In genomic region chr2:159131882-159132281, GRCh38 we compare ENCODE assay signal across 10 cellular contexts.
DNase-seq lines count a peak whose midpoint lies in the region; ATAC-seq, FAIRE-seq and TF ChIP-seq lines count a peak whose summit lies in the region.
"Had no signal": no experiment of that assay in that cellular context is flagged by ENCODE, and none has a peak within 500 bp of the region (broad histone marks: within the 10 kb centered on the region; RNA-seq: fewer than 3 reads in every experiment).

No MANE protein-coding gene starts in this region.

- intact Hi-C loops in right cardiac atrium (cut with DNase I) (loop anchor here in 1 of 4 donors (5.0 kb wide), 1 partner anchor 230 kb away; no protein-coding TSS in a partner anchor), gastrocnemius medialis (cut with DNase I; ENCODE audit: low total_unique reads) (no loop called here)
- intact Hi-C loops in naive thymus-derived CD4-positive, alpha-beta T cell (cut with micrococcal nuclease) = no loop called here
- intact Hi-C loops in activated CD8-positive, alpha-beta T cell treated with anti-CD3 and anti-CD28 coated beads for 36 hours (cut with micrococcal nuclease) = no loop called here

- H3K4me2 ChIP-seq in astrocyte (ENCODE audit: low read length) = peak overlapping the region; percentile 41
- H3K4me2 ChIP-seq in smooth muscle cell = peak overlapping the region; percentile 69

- H3K36me3 Mint-ChIP-seq in astrocyte (ENCODE audit: low read depth, unreplicated experiment) = peaks cover 9% of the 10 kb centered on the region
- no peaks in the 10 kb centered on the region for H3K36me3 Mint-ChIP-seq in naive thymus-derived CD4-positive, alpha-beta T cell
- no peaks in the 10 kb centered on the region for H3K36me3 Mint-ChIP-seq in activated CD8-positive, alpha-beta T cell treated with anti-CD3 and anti-CD28 coated beads for 36 hours (ENCODE audit: low read depth)
- H3K36me3 Mint-ChIP-seq: stimulated activated naive B cell treated with anti-CD40 and anti-IgM and Interleukin-4, amounts not matched to agents 10 μg/mL and 1 μg/mL and 100 μg/mL, for 72 hours had no signal

- no peaks in the 10 kb centered on the region for H3K27me3 ChIP-seq in astrocyte (ENCODE audit: insufficient read depth, low read length)
- no peaks in the 10 kb centered on the region for H3K27me3 ChIP-seq in right cardiac atrium (ENCODE audit: control insufficient read depth, insufficient read depth)
- no peaks in the 10 kb centered on the region for H3K27me3 ChIP-seq in smooth muscle cell (ENCODE audit: low read depth)
- H3K27me3 ChIP-seq in gastrocnemius medialis = no peaks in the 10 kb centered on the region
- no peaks in the 10 kb centered on the region for H3K27me3 ChIP-seq in naive thymus-derived CD4-positive, alpha-beta T cell (ENCODE audit: control insufficient read depth in 2 of 2, insufficient read depth in 2 of 2, low read length in 2 of 2)

- H3F3A ChIP-seq in smooth muscle cell (ENCODE audit: low read depth) = peaks cover 24% of the 10 kb centered on the region

- H3K36me3 ChIP-seq in astrocyte (ENCODE audit: insufficient read depth, low read length) (no peaks in the 10 kb centered on the region), smooth muscle cell (ENCODE audit: low read depth) (no peaks in the 10 kb centered on the region), gastrocnemius medialis (no peaks in the 10 kb centered on the region)
- no peaks in the 10 kb centered on the region for H3K36me3 ChIP-seq in naive thymus-derived CD4-positive, alpha-beta T cell (ENCODE audit: control insufficient read depth in 2 of 3, insufficient read depth in 3 of 3, low read length in 3 of 3)

- H3K27ac Mint-ChIP-seq in astrocyte (ENCODE audit: unreplicated experiment) = peak overlapping the region; percentile 99
- no peak overlapping the region for H3K27ac Mint-ChIP-seq in naive thymus-derived CD4-positive, alpha-beta T cell
- H3K27ac Mint-ChIP-seq in activated CD8-positive, alpha-beta T cell treated with anti-CD3 and anti-CD28 coated beads for 36 hours = no peak overlapping the region
- H3K27ac Mint-ChIP-seq: stimulated activated naive B cell treated with anti-CD40 and anti-IgM and Interleukin-4, amounts not matched to agents 10 μg/mL and 1 μg/mL and 100 μg/mL, for 72 hours had no signal

- H3K4me3 Mint-ChIP-seq in astrocyte (ENCODE audit: unreplicated experiment) = peak overlapping the region; percentile 50
- no peak overlapping the region for H3K4me3 Mint-ChIP-seq in naive thymus-derived CD4-positive, alpha-beta T cell
- no peak overlapping the region for H3K4me3 Mint-ChIP-seq in activated CD8-positive, alpha-beta T cell treated with anti-CD3 and anti-CD28 coated beads for 36 hours
- H3K4me3 Mint-ChIP-seq: stimulated activated naive B cell treated with anti-CD40 and anti-IgM and Interleukin-4, amounts not matched to agents 10 μg/mL and 1 μg/mL and 100 μg/mL, for 72 hours had no signal

- peak overlapping the region; percentile 94 for H3K27ac ChIP-seq in astrocyte (ENCODE audit: low read depth, low read length)
- H3K27ac ChIP-seq in right cardiac atrium (ENCODE audit: low read length) = peak overlapping the region; percentile 83
- peak overlapping the region; percentile 99 for H3K27ac ChIP-seq in smooth muscle cell (ENCODE audit: low read depth)
- no peak overlapping the region for H3K27ac ChIP-seq in gastrocnemius medialis
- no peak overlapping the region for H3K27ac ChIP-seq in naive thymus-derived CD4-positive, alpha-beta T cell (ENCODE audit: low read depth, low read length)

- H3K79me2 ChIP-seq in astrocyte (ENCODE audit: insufficient read depth, low read length) (peaks cover 34% of the 10 kb centered on the region), smooth muscle cell (ENCODE audit: low read depth) (peaks cover 8% of the 10 kb centered on the region)

- DNase-seq in HCEC 1CT (peak; percentile 93), astrocyte (ENCODE audit: low read depth) (peak; percentile 98), right cardiac atrium (no peak), smooth muscle cell (lab: John Stamatoyannopoulos, UW; ENCODE audit: unreplicated experiment) (no peak), DMS114 treated with DMSO at 0.1 percent for 48 hours (lab: John Stamatoyannopoulos, UW; ENCODE audit: unreplicated experiment) (no peak), gastrocnemius medialis (no peak)
- no peak for DNase-seq in naive thymus-derived CD4-positive, alpha-beta T cell
- no peak for DNase-seq in activated CD8-positive, alpha-beta T cell treated with anti-CD3 and anti-CD28 coated beads for 36 hours
- DNase-seq: MV-4-11; stimulated activated naive B cell treated with anti-CD40 and anti-IgM and Interleukin-4, amounts not matched to agents 10 μg/mL and 1 μg/mL and 100 μg/mL, for 72 hours had no signal

- no peaks in the 10 kb centered on the region for H3K27me3 Mint-ChIP-seq in astrocyte (ENCODE audit: low read depth, unreplicated experiment)
- peaks cover 0 to under 1% (median 0%) of the 10 kb centered on the region in 5 donors for H3K27me3 Mint-ChIP-seq in naive thymus-derived CD4-positive, alpha-beta T cell
- no peaks in the 10 kb centered on the region for H3K27me3 Mint-ChIP-seq in activated CD8-positive, alpha-beta T cell treated with anti-CD3 and anti-CD28 coated beads for 36 hours

- H3K9me3 Mint-ChIP-seq in astrocyte (ENCODE audit: unreplicated experiment) = peaks cover 3% of the 10 kb centered on the region
- no peaks in the 10 kb centered on the region for H3K9me3 Mint-ChIP-seq in naive thymus-derived CD4-positive, alpha-beta T cell
- H3K9me3 Mint-ChIP-seq in activated CD8-positive, alpha-beta T cell treated with anti-CD3 and anti-CD28 coated beads for 36 hours = no peaks in the 10 kb centered on the region
- H3K9me3 Mint-ChIP-seq: stimulated activated naive B cell treated with anti-CD40 and anti-IgM and Interleukin-4, amounts not matched to agents 10 μg/mL and 1 μg/mL and 100 μg/mL, for 72 hours had no signal

- in situ Hi-C loops in gastrocnemius medialis (cut with MboI; ENCODE audit: low sequenced_read_pairs in 4 of 4) = no loop called here

- no peaks in the 10 kb centered on the region for H4K20me1 ChIP-seq in astrocyte (ENCODE audit: insufficient read depth, low read length)
- no peaks in the 10 kb centered on the region for H4K20me1 ChIP-seq in smooth muscle cell (ENCODE audit: low read depth)

- no peaks in the 10 kb centered on the region for H3K9me3 ChIP-seq in astrocyte (ENCODE audit: insufficient read depth, low read depth, low read length)
- no peaks in the 10 kb centered on the region for H3K9me3 ChIP-seq in right cardiac atrium (ENCODE audit: control insufficient read depth, low read length)
- no peaks in the 10 kb centered on the region for H3K9me3 ChIP-seq in smooth muscle cell (replicated peaks; ENCODE audit: low read depth)
- no peaks in the 10 kb centered on the region for H3K9me3 ChIP-seq in gastrocnemius medialis
- H3K9me3 ChIP-seq in naive thymus-derived CD4-positive, alpha-beta T cell (ENCODE audit: control insufficient read depth in 2 of 3, low read length in 3 of 3) = no peaks in the 10 kb centered on the region

- H3K4me3 ChIP-seq in astrocyte (ENCODE audit: insufficient read depth, low read depth, low read length) (no peak overlapping the region), right cardiac atrium (ENCODE audit: low read length) (no peak overlapping the region), smooth muscle cell (no peak overlapping the region), gastrocnemius medialis (no peak overlapping the region)
- H3K4me3 ChIP-seq in naive thymus-derived CD4-positive, alpha-beta T cell (ENCODE audit: low read length) = no peak overlapping the region

- WGBS in right cardiac atrium = 30% methylated on average over 4 of the region's 4 CpGs
- 13% methylated on average over 4 of the region's 4 CpGs for WGBS in smooth muscle cell (ENCODE audit: low lambda C conversion rate)

- peaks cover 61% of the 10 kb centered on the region for H3K4me1 ChIP-seq in astrocyte (ENCODE audit: insufficient read depth, low read length)
- peaks cover 17% of the 10 kb centered on the region for H3K4me1 ChIP-seq in right cardiac atrium (ENCODE audit: control insufficient read depth, insufficient read depth, low read length)
- H3K4me1 ChIP-seq in smooth muscle cell (ENCODE audit: low read depth) = peaks cover 40% of the 10 kb centered on the region
- H3K4me1 ChIP-seq in gastrocnemius medialis = peaks cover 7 to 21% of the 10 kb centered on the region in 2 donors
- H3K4me1 ChIP-seq in naive thymus-derived CD4-positive, alpha-beta T cell (ENCODE audit: control insufficient read depth in 2 of 2, insufficient read depth in 2 of 2, low read length in 2 of 2) = no peaks in the 10 kb centered on the region

- CTCF ChIA-PET in naive thymus-derived CD4-positive, alpha-beta T cell (lab: Charles Lee) = no interaction called here
- CTCF ChIA-PET in activated CD8-positive, alpha-beta T cell treated with anti-CD3 and anti-CD28 coated beads for 36 hours (lab: Charles Lee) = no interaction called here

- TF ChIP-seq POLR2A in gastrocnemius medialis (IDR thresholded peaks at IDR 0.05) = no peak

- peak overlapping the region; percentile 64 for H3K9ac ChIP-seq in astrocyte (ENCODE audit: low read length)
- peak overlapping the region; percentile 89 for H3K9ac ChIP-seq in smooth muscle cell (ENCODE audit: low read depth)

- H3K4me1 Mint-ChIP-seq in astrocyte (ENCODE audit: low read depth, unreplicated experiment) = peaks cover 64% of the 10 kb centered on the region
- H3K4me1 Mint-ChIP-seq in naive thymus-derived CD4-positive, alpha-beta T cell = peaks cover 0 to 21% (median 7%) of the 10 kb centered on the region in 7 donors
- H3K4me1 Mint-ChIP-seq in activated CD8-positive, alpha-beta T cell treated with anti-CD3 and anti-CD28 coated beads for 36 hours (ENCODE audit: low read depth) = no peaks in the 10 kb centered on the region
- H3K4me1 Mint-ChIP-seq: stimulated activated naive B cell treated with anti-CD40 and anti-IgM and Interleukin-4, amounts not matched to agents 10 μg/mL and 1 μg/mL and 100 μg/mL, for 72 hours had no signal

- H2AFZ ChIP-seq in astrocyte (ENCODE audit: low read depth, low read length) (no peak overlapping the region), smooth muscle cell (ENCODE audit: low read depth) (no peak overlapping the region)

- no peak for TF ChIP-seq CTCF in astrocyte (IDR thresholded peaks at IDR 0.05; ENCODE audit: insufficient read depth, low read depth, low read length)
- no peak for TF ChIP-seq CTCF in smooth muscle cell (IDR thresholded peaks at IDR 0.05; ENCODE audit: borderline replicate concordance, insufficient read depth, poor library complexity, severe bottlenecking)
- TF ChIP-seq CTCF in gastrocnemius medialis (IDR thresholded peaks at IDR 0.05 in 4 of 5, conservative IDR thresholded peaks at IDR 0.05 in 1 of 5) = no peak
- no peak for TF ChIP-seq CTCF in activated CD8-positive, alpha-beta T cell treated with anti-CD3 and anti-CD28 coated beads for 36 hours (IDR thresholded peaks at IDR 0.05)

- FAIRE-seq in astrocyte (lab: Jason Lieb, UNC) = no peak

- ATAC-seq in right cardiac atrium (peak; percentile 26 to 30), gastrocnemius medialis (no peak)
- no peak for ATAC-seq in naive thymus-derived CD4-positive, alpha-beta T cell
- no peak for ATAC-seq in activated CD8-positive, alpha-beta T cell treated with anti-CD3 and anti-CD28 coated beads for 36 hours
- ATAC-seq: stimulated activated naive B cell treated with anti-CD40 and anti-IgM and Interleukin-4, amounts not matched to agents 10 μg/mL and 1 μg/mL and 100 μg/mL, for 72 hours had no signal

- POLR2A ChIA-PET in naive thymus-derived CD4-positive, alpha-beta T cell (lab: Charles Lee) = no interaction called here
- POLR2A ChIA-PET in activated CD8-positive, alpha-beta T cell treated with anti-CD3 and anti-CD28 coated beads for 36 hours (lab: Charles Lee) = no interaction called here

Comparison
In these comparisons a context has a peak if more than half of its experiments do, and no peak if none do; other contexts are left out.
1. DNase-seq: peak in HCEC 1CT (single experiment) and astrocyte (single experiment); none in right cardiac atrium (0 of 3), smooth muscle cell (single experiment), DMS114 treated with DMSO at 0.1 percent for 48 hours (single experiment), gastrocnemius medialis (0 of 2), naive thymus-derived CD4-positive, alpha-beta T cell (0 of 9) and activated CD8-positive, alpha-beta T cell treated with anti-CD3 and anti-CD28 coated beads for 36 hours (single experiment).
2. H3K27ac ChIP-seq: peak in astrocyte (single experiment), right cardiac atrium (single experiment) and smooth muscle cell (single experiment); none in gastrocnemius medialis (0 of 4) and naive thymus-derived CD4-positive, alpha-beta T cell (single experiment).
3. ATAC-seq: peak in right cardiac atrium (2 of 2); none in gastrocnemius medialis (0 of 2), naive thymus-derived CD4-positive, alpha-beta T cell (single experiment) and activated CD8-positive, alpha-beta T cell treated with anti-CD3 and anti-CD28 coated beads for 36 hours (single experiment).